ENCODE assay signal across 9 cellular contexts in genomic region chr5:151222054-151222768, GRCh38. TPM values are rescaled to one million over a fixed set of nuclear protein-coding genes. Genes with fewer than 3 reads are reported as not detected.
A peak's percentile ranks its signal among the peaks of the same experiment; 100 is the strongest.
DNase-seq lines count a peak whose midpoint lies in the region; ATAC-seq, FAIRE-seq and TF ChIP-seq lines count a peak whose summit lies in the region.
"Had no signal": no experiment of that assay in that cellular context is flagged by ENCODE, and none has a peak within 500 bp of the region (broad histone marks: within the 10 kb centered on the region; RNA-seq: fewer than 3 reads in every experiment).

No MANE protein-coding gene starts in this region.

- H2AFZ ChIP-seq in PC-3 (ENCODE audit: low read length): no peak overlapping the region

- H3K27me3 Mint-ChIP-seq in CD4-positive, alpha-beta T cell: no peaks in the 10 kb centered on the region

- H3K36me3 ChIP-seq in PC-3 (ENCODE audit: low read depth, low read length) (no peaks in the 10 kb centered on the region), esophagus (ENCODE audit: control insufficient read depth in 2 of 2, insufficient read depth in 2 of 2, low read length in 1 of 2) (no peaks in the 10 kb centered on the region), pancreas (no peaks in the 10 kb centered on the region), WERI-Rb-1 (no peaks in the 10 kb centered on the region)

- peaks cover 77% of the 10 kb centered on the region for H3K4me1 Mint-ChIP-seq in CD4-positive, alpha-beta T cell (ENCODE audit: low read depth)

- H3K9ac ChIP-seq in PC-3 (ENCODE audit: low read length): no peak overlapping the region

- WGBS in esophagus, 2 donors: 73 to 79% methylated on average over 6 of the region's 6 CpGs
- WGBS in pancreas, 2 donors: 57 to 60% methylated on average over 6 of the region's 6 CpGs

- H3K79me2 ChIP-seq in PC-3 (ENCODE audit: low read length): no peaks in the 10 kb centered on the region

- H3K9me3 Mint-ChIP-seq in CD4-positive, alpha-beta T cell: no peaks in the 10 kb centered on the region

- H4K20me1 ChIP-seq in PC-3 (ENCODE audit: low read length): no peaks in the 10 kb centered on the region

- H3K27ac ChIP-seq in CD4-positive, alpha-beta T cell (ENCODE audit: low read depth, low read length): peak overlapping the region; percentile 92
- H3K27ac ChIP-seq in PC-3 (ENCODE audit: low read length) (no peak overlapping the region), esophagus (ENCODE audit: low read depth in 2 of 2, low read length in 1 of 2) (peak overlapping the region; percentile 86 to 91), pancreas (peak overlapping the region in 3 of 4 donors; percentile 59 to 86 (median 76)), WERI-Rb-1 (no peak overlapping the region)

- no peak for TF ChIP-seq CTCF in CD4-positive, alpha-beta T cell (IDR thresholded peaks at IDR 0.05)
- no peak for TF ChIP-seq CTCF in PC-3 (conservative IDR thresholded peaks at IDR 0.05; ENCODE audit: low read depth, low read length)
- no peak for TF ChIP-seq CTCF in pancreas (IDR thresholded peaks at IDR 0.05)
- TF ChIP-seq CTCF in WERI-Rb-1 (IDR thresholded peaks at IDR 0.05; ENCODE audit: low read depth, low read length): no peak

- H3K27ac Mint-ChIP-seq in CD4-positive, alpha-beta T cell: peak overlapping the region; percentile 94

- no peak for FAIRE-seq in pancreas (lab: Jason Lieb, UNC)
- FAIRE-seq: endothelial cell of umbilical vein had no signal

- H3K4me1 ChIP-seq in PC-3 (ENCODE audit: insufficient read depth, low read length) (peaks cover 19% of the 10 kb centered on the region; the same call in 1 of the 2 replicates), esophagus (ENCODE audit: control insufficient read depth in 2 of 2, insufficient read depth in 2 of 2, low read length in 1 of 2) (peaks cover 9 to 25% of the 10 kb centered on the region in 2 donors), pancreas (peaks cover 4 to 24% (median 5%) of the 10 kb centered on the region in 3 donors)

- peaks cover 62% of the 10 kb centered on the region for H3K36me3 Mint-ChIP-seq in CD4-positive, alpha-beta T cell (ENCODE audit: low read depth)

- ATAC-seq in CD4-positive, alpha-beta T cell (ENCODE audit: poor library complexity): peak; percentile 23
- ATAC-seq in PC-3 (no peak), pancreas (peak; percentile 75 to 81 (median 75)), HG03442 (IDR thresholded peaks at IDR 0.05; ENCODE audit: unreplicated experiment) (no peak)

- H3K9me2 ChIP-seq in PC-3 (replicated peaks; ENCODE audit: low read length): no peaks in the 10 kb centered on the region

- intact Hi-C loops in CD4-positive, alpha-beta T cell (cut with DNase I, micrococcal nuclease): loop anchor here (1.0 to 10.0 kb wide), 2 partner anchors 8 to 553 kb away; partner anchors contain the start of gene G3BP1 (in 1 of the 2)
- intact Hi-C loops in PC-3 (cut with micrococcal nuclease): no loop called here
- intact Hi-C loops in pancreas (cut with DNase I): no loop called here

- BruUV-seq in PC-3 (replicated peaks; lab: Mats Ljungman, UMichigan): no TSS peak

- no peaks in the 10 kb centered on the region for H3F3A ChIP-seq in PC-3 (ENCODE audit: low read length, unreplicated experiment)

- no peaks in the 10 kb centered on the region for H3K27me3 ChIP-seq in CD4-positive, alpha-beta T cell (ENCODE audit: control insufficient read depth, insufficient read depth, low read length)
- H3K27me3 ChIP-seq in PC-3 (ENCODE audit: low read length): no peaks in the 10 kb centered on the region
- no peaks in the 10 kb centered on the region for H3K27me3 ChIP-seq in esophagus (ENCODE audit: control insufficient read depth in 1 of 2, insufficient read depth in 2 of 2, low read length in 2 of 2)
- no peaks in the 10 kb centered on the region for H3K27me3 ChIP-seq in pancreas
- peaks cover 6% of the 10 kb centered on the region for H3K27me3 ChIP-seq in WERI-Rb-1 (ENCODE audit: insufficient read depth, low read depth, severe bottlenecking)

- POLR2A ChIA-PET in CD4-positive, alpha-beta T cell (lab: Charles Lee): interaction anchor here (0.5 to 4.6 kb wide), 14 partner anchors 9 to 521 kb away, joined by 3 to 223 read pairs (median 8); partner anchors contain the start of genes GM2A and RBM22
- POLR2A ChIA-PET in PC-3 (lab: Charles Lee; ENCODE audit: unreplicated experiment): no interaction called here

- CTCF ChIA-PET in CD4-positive, alpha-beta T cell (lab: Charles Lee): interaction anchor here (3.9 to 5.6 kb wide), 3 partner anchors 9 to 96 kb away, joined by 14 to 33 read pairs (median 22); no protein-coding TSS in a partner anchor
- CTCF ChIA-PET in PC-3 (lab: Charles Lee): interaction anchor here (1.0 kb wide), 1 partner anchor 31 kb away, joined by 4 read pairs; the partner anchor contains the start of gene GM2A

- H3K4me3 Mint-ChIP-seq in CD4-positive, alpha-beta T cell: peak overlapping the region; percentile 92

- H3K9me3 ChIP-seq in CD4-positive, alpha-beta T cell (ENCODE audit: control insufficient read depth, low read length): no peaks in the 10 kb centered on the region
- H3K9me3 ChIP-seq in PC-3 (ENCODE audit: low read length) (no peaks in the 10 kb centered on the region), esophagus (ENCODE audit: control insufficient read depth in 2 of 2, insufficient read depth in 1 of 2, low read depth in 1 of 2, low read length in 1 of 2) (no peaks in the 10 kb centered on the region), pancreas (no peaks in the 10 kb centered on the region), WERI-Rb-1 (ENCODE audit: severe bottlenecking) (no peaks in the 10 kb centered on the region)

- H3K4me3 ChIP-seq in PC-3 (ENCODE audit: low read length): no peak overlapping the region; the same call in 1 of the 2 replicates
- peak overlapping the region; percentile 77 to 92 for H3K4me3 ChIP-seq in esophagus (ENCODE audit: low read depth in 1 of 2, low read length in 2 of 2)
- peak overlapping the region in 2 of 4 donors; percentile 61 to 92 for H3K4me3 ChIP-seq in pancreas
- H3K4me3 ChIP-seq in WERI-Rb-1 (ENCODE audit: low read depth, low read length): no peak overlapping the region

- DNase-seq in CD4-positive, alpha-beta T cell: no peak
- DNase-seq in PC-3 (no peak), pancreas (peak in 5 of 6 donors; percentile 63 to 84 (median 79)), NCI-H1930 (lab: John Stamatoyannopoulos, UW) (no peak), NCI-H2081 (lab: John Stamatoyannopoulos, UW) (no peak), WERI-Rb-1 (no peak)

- H3K4me2 ChIP-seq in PC-3 (ENCODE audit: low read length): peak overlapping the region; percentile 86; the same call in 1 of the 2 replicates

RNA-seq across cellular contexts. Expression of gene CCDC69, which starts 1.7 kb away (rescaled TPM):
- total RNA-seq in CD4-positive, alpha-beta T cell: 10 to 100 TPM; 68.0 to 68.9 TPM
- total RNA-seq in PC-3 (2014; rRNA removed) (19.2 and 26.4 TPM in 2 replicates), pancreas (10 to 100 TPM; 18.1 to 23.1 (median 20.4) TPM)
- polyA plus RNA-seq in esophagus (10 to 100 TPM; 24.2 to 32.4 TPM), pancreas (10 to 100 TPM in 1 of 2 donors, 1 to 10 TPM in 1; 8.1 to 29.4 TPM)

RNA-seq across cellular contexts. Expression of gene GM2A, which starts 30.8 kb away (rescaled TPM):
- 1 to 10 TPM; 3.1 to 4.1 TPM for total RNA-seq in CD4-positive, alpha-beta T cell
- total RNA-seq in PC-3 (2014; rRNA removed): 78.3 and 90.2 TPM in 2 replicates
- 10 to 100 TPM; 43.4 to 80.7 TPM for polyA plus RNA-seq in esophagus
- 10 to 100 TPM in 4 of 6 donors, 1 to 10 TPM in 2; 7.8 to 25.0 (median 13.1) TPM for total RNA-seq in pancreas
- 1 to 10 TPM; 6.4 to 7.9 TPM for polyA plus RNA-seq in pancreas

Comparison
In these comparisons a context has a peak if more than half of its experiments do, and no peak if none do; other contexts are left out.
1. ATAC-seq: peak in CD4-positive, alpha-beta T cell (single experiment) and pancreas (4 of 4); none in PC-3 (single experiment) and HG03442 (single experiment).
2. DNase-seq: peak in pancreas (5 of 6); none in CD4-positive, alpha-beta T cell (0 of 10), PC-3 (single experiment), NCI-H1930 (0 of 2), NCI-H2081 (0 of 2) and WERI-Rb-1 (single experiment).
3. H3K27ac ChIP-seq: peak in CD4-positive, alpha-beta T cell (single experiment), esophagus (2 of 2) and pancreas (3 of 4); none in PC-3 (single experiment) and WERI-Rb-1 (single experiment).
4. H3K4me3 ChIP-seq: peak in esophagus (2 of 2); none in PC-3 (single experiment) and WERI-Rb-1 (single experiment).
5. intact Hi-C loops: an anchor here in CD4-positive, alpha-beta T cell (1.0 to 10.0 kb wide); none called in PC-3 and pancreas.